1 cellular context compared by ENCODE assay signal in genomic region chr6:7171733-7172132, GRCh38.
A peak's percentile ranks its signal among the peaks of the same experiment; 100 is the strongest.
TF ChIP-seq lines count a peak whose summit lies in the region.

No MANE protein-coding gene starts in this region.

TF ChIP-seq in HepG2, 621 proteins besides CTCF, POLR2A, EP300 and RAD21 (continued from another document):
- TF ChIP-seq FOXJ3 (CRISPR knock-in tag; IDR thresholded peaks at IDR 0.05; ENCODE audit: borderline replicate concordance): no peak
- TF ChIP-seq, protein P1, sequence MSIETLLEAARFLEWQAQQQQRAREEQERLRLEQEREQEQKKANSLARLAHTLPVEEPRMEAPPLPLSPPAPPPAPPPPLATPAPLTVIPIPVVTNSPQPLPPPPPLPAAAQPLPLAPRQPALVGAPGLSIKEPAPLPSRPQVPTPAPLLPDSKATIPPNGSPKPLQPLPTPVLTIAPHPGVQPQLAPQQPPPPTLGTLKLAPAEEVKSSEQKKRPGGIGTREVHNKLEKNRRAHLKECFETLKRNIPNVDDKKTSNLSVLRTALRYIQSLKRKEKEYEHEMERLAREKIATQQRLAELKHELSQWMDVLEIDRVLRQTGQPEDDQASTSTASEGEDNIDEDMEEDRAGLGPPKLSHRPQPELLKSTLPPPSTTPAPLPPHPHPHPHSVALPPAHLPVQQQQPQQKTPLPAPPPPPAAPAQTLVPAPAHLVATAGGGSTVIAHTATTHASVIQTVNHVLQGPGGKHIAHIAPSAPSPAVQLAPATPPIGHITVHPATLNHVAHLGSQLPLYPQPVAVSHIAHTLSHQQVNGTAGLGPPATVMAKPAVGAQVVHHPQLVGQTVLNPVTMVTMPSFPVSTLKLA (IDR thresholded peaks at IDR 0.05): 0 out of 2 replicates have a peak, but pooled peaks have one; percentile 20
- TF ChIP-seq, protein P2, sequence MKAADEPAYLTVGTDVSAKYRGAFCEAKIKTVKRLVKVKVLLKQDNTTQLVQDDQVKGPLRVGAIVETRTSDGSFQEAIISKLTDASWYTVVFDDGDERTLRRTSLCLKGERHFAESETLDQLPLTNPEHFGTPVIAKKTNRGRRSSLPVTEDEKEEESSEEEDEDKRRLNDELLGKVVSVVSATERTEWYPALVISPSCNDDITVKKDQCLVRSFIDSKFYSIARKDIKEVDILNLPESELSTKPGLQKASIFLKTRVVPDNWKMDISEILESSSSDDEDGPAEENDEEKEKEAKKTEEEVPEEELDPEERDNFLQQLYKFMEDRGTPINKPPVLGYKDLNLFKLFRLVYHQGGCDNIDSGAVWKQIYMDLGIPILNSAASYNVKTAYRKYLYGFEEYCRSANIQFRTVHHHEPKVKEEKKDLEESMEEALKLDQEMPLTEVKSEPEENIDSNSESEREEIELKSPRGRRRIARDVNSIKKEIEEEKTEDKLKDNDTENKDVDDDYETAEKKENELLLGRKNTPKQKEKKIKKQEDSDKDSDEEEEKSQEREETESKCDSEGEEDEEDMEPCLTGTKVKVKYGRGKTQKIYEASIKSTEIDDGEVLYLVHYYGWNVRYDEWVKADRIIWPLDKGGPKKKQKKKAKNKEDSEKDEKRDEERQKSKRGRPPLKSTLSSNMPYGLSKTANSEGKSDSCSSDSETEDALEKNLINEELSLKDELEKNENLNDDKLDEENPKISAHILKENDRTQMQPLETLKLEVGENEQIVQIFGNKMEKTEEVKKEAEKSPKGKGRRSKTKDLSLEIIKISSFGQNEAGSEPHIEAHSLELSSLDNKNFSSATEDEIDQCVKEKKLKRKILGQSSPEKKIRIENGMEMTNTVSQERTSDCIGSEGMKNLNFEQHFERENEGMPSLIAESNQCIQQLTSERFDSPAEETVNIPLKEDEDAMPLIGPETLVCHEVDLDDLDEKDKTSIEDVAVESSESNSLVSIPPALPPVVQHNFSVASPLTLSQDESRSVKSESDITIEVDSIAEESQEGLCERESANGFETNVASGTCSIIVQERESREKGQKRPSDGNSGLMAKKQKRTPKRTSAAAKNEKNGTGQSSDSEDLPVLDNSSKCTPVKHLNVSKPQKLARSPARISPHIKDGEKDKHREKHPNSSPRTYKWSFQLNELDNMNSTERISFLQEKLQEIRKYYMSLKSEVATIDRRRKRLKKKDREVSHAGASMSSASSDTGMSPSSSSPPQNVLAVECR (CRISPR knock-in tag; IDR thresholded peaks at IDR 0.05; ENCODE audit: borderline replicate concordance): 0 out of 2 replicates have a peak, but pooled peaks have one; percentile 9
- TF ChIP-seq, protein P3, sequence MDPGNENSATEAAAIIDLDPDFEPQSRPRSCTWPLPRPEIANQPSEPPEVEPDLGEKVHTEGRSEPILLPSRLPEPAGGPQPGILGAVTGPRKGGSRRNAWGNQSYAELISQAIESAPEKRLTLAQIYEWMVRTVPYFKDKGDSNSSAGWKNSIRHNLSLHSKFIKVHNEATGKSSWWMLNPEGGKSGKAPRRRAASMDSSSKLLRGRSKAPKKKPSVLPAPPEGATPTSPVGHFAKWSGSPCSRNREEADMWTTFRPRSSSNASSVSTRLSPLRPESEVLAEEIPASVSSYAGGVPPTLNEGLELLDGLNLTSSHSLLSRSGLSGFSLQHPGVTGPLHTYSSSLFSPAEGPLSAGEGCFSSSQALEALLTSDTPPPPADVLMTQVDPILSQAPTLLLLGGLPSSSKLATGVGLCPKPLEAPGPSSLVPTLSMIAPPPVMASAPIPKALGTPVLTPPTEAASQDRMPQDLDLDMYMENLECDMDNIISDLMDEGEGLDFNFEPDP (CRISPR knock-in tag; conservative IDR thresholded peaks at IDR 0.05): 0 out of 2 replicates have a peak, but pooled peaks have one; percentile 28
